In the genomic region with DNA sequence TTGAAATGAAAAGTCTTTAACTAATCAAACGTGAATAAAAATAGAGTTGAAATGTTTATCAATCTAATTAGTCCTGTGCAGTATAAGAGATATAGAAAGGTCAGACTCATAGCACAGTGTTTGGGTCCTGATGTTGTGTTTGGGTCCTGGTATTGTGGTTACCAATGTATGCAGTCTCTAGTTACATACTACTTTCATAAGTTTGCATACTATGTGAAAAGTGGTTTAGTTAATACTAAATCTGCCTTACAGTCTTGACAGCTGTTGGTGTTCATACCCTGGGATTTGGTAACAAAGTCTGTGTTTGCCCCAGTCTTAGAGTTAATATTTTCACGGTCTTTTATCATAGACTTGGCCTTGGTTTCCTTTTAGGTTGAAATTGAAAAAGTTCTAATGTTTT, we compare ENCODE assay signal across 33 cellular contexts. TPM values are rescaled to one million over a fixed set of nuclear protein-coding genes. Genes with fewer than 3 reads are reported as not detected.
DNase-seq lines count a peak whose midpoint lies in the region; ATAC-seq and TF ChIP-seq lines count a peak whose summit lies in the region.
"Had no signal": no experiment of that assay in that cellular context is flagged by ENCODE, and none has a peak within 500 bp of the region (broad histone marks: within the 10 kb centered on the region; RNA-seq: fewer than 3 reads in every experiment).

No MANE protein-coding gene starts in this region.

- DNase-seq in GM19238 (ENCODE audit: insufficient read length, low spot score): peak; percentile 13
- DNase-seq in mesothelial cell of epicardium (ENCODE audit: low spot score in 2 of 2, unreplicated experiment in 2 of 2): no peak
- DNase-seq in activated naive CD4-positive, alpha-beta T cell treated with anti-CD3 and anti-CD28 coated beads for 36 hours: no peak
- DNase-seq: activated CD4-positive, CD25-positive, alpha-beta regulatory T cell; activated gamma-delta T cell treated with Interleukin-2 at 50 U/mL for 16 hours; activated naive CD8-positive, alpha-beta T cell treated with anti-CD3 and anti-CD28 coated beads, Interleukin-2, amount 50 U/mL, for 24 hours; activated T-cell treated with anti-CD3 and anti-CD28 coated beads, Interleukin-2, amount 50 U/mL, for 24 hours; DMS153; effector memory CD8-positive, alpha-beta T cell; hypothalamus; Kasumi-1; lower lobe of right lung; naive thymus-derived CD8-positive, alpha-beta T cell; NCI-H1417 treated with DMSO at 0.1 percent for 48 hours; NCI-H226; NCI-H69; nucleus accumbens; PC-9; psoas muscle; SK-N-SH; stimulated activated CD4-positive, alpha-beta T cell treated with anti-CD3 and anti-CD28 coated beads, Interleukin-12 subunit alpha, Interleukin-12 subunit beta, amount 100 ng/mL, for 4 hours; stimulated activated CD4-positive, alpha-beta T cell treated with anti-CD3 and anti-CD28 coated beads, Interleukin-2, amount 100 ng/mL, for 48 hours; tibial artery had no signal

- peaks cover 3% of the 10 kb centered on the region for H3K4me1 Mint-ChIP-seq in mesothelial cell of epicardium
- H3K4me1 Mint-ChIP-seq in stimulated activated memory B cell treated with anti-CD40 and anti-IgM and Interleukin-4, amounts not matched to agents 10 μg/mL and 1 μg/mL and 100 μg/mL, for 72 hours: no peaks in the 10 kb centered on the region
- H3K4me1 Mint-ChIP-seq in activated naive CD4-positive, alpha-beta T cell treated with anti-CD3 and anti-CD28 coated beads for 36 hours (ENCODE audit: low read depth): no peaks in the 10 kb centered on the region
- H3K4me1 Mint-ChIP-seq: activated naive CD8-positive, alpha-beta T cell treated with anti-CD3 and anti-CD28 coated beads, Interleukin-2, amount 50 U/mL, for 24 hours; naive thymus-derived CD8-positive, alpha-beta T cell had no signal

- H3K9me3 ChIP-seq in neutrophil: no peaks in the 10 kb centered on the region
- H3K9me3 ChIP-seq: lower lobe of right lung, psoas muscle, SK-N-SH, tibial artery had no signal

- H3K27me3 Mint-ChIP-seq in mesothelial cell of epicardium (ENCODE audit: low read depth): no peaks in the 10 kb centered on the region
- no peaks in the 10 kb centered on the region for H3K27me3 Mint-ChIP-seq in stimulated activated memory B cell treated with anti-CD40 and anti-IgM and Interleukin-4, amounts not matched to agents 10 μg/mL and 1 μg/mL and 100 μg/mL, for 72 hours
- no peaks in the 10 kb centered on the region for H3K27me3 Mint-ChIP-seq in activated naive CD4-positive, alpha-beta T cell treated with anti-CD3 and anti-CD28 coated beads for 36 hours (ENCODE audit: low read depth)
- H3K27me3 Mint-ChIP-seq: activated naive CD8-positive, alpha-beta T cell treated with anti-CD3 and anti-CD28 coated beads, Interleukin-2, amount 50 U/mL, for 24 hours; activated T-cell treated with anti-CD3 and anti-CD28 coated beads, Interleukin-2, amount 50 U/mL, for 24 hours; effector memory CD8-positive, alpha-beta T cell; naive thymus-derived CD8-positive, alpha-beta T cell had no signal

- no peak overlapping the region for H3K4me3 ChIP-seq in neutrophil (ENCODE audit: low read depth in 1 of 2, low read length in 1 of 2)
- H3K4me3 ChIP-seq: coronary artery, GM12878, lower lobe of right lung, PC-9, psoas muscle, tibial artery had no signal

- intact Hi-C loops in activated naive CD4-positive, alpha-beta T cell treated with anti-CD3 and anti-CD28 coated beads for 36 hours (cut with micrococcal nuclease): no loop called here

- H3K27ac ChIP-seq in neutrophil: peak overlapping the region; percentile 83
- H3K27ac ChIP-seq: coronary artery, lower lobe of right lung, PC-9, psoas muscle, tibial artery had no signal

- ATAC-seq in GM21786 (IDR thresholded peaks at IDR 0.05; ENCODE audit: unreplicated experiment): peak; percentile 66
- ATAC-seq in HG03097 (IDR thresholded peaks at IDR 0.05; ENCODE audit: low FRiP score, unreplicated experiment): peak; percentile 94
- no peak for ATAC-seq in stimulated activated memory B cell treated with anti-CD40 and anti-IgM and Interleukin-4, amounts not matched to agents 10 μg/mL and 1 μg/mL and 100 μg/mL, for 72 hours
- ATAC-seq: activated naive CD8-positive, alpha-beta T cell treated with anti-CD3 and anti-CD28 coated beads, Interleukin-2, amount 50 U/mL, for 24 hours; effector memory CD8-positive, alpha-beta T cell; GM12878; HepG2; lower lobe of right lung; naive thymus-derived CD8-positive, alpha-beta T cell; psoas muscle; Right ventricle myocardium inferior; sciatic nerve had no signal

- TF ChIP-seq CTCF in neutrophil (IDR thresholded peaks at IDR 0.05) (no peak), mesothelial cell of epicardium (IDR thresholded peaks at IDR 0.05; ENCODE audit: unreplicated experiment) (no peak)

- CTCF ChIA-PET in activated naive CD4-positive, alpha-beta T cell treated with anti-CD3 and anti-CD28 coated beads for 36 hours (lab: Charles Lee): no interaction called here

- H3K27me3 ChIP-seq in neutrophil: no peaks in the 10 kb centered on the region
- H3K27me3 ChIP-seq: tibial artery had no signal

- H3K4me3 Mint-ChIP-seq in mesothelial cell of epicardium: no peak overlapping the region
- H3K4me3 Mint-ChIP-seq in stimulated activated memory B cell treated with anti-CD40 and anti-IgM and Interleukin-4, amounts not matched to agents 10 μg/mL and 1 μg/mL and 100 μg/mL, for 72 hours: no peak overlapping the region
- no peak overlapping the region for H3K4me3 Mint-ChIP-seq in activated naive CD4-positive, alpha-beta T cell treated with anti-CD3 and anti-CD28 coated beads for 36 hours
- H3K4me3 Mint-ChIP-seq: activated naive CD8-positive, alpha-beta T cell treated with anti-CD3 and anti-CD28 coated beads, Interleukin-2, amount 50 U/mL, for 24 hours; activated T-cell treated with anti-CD3 and anti-CD28 coated beads, Interleukin-2, amount 50 U/mL, for 24 hours; effector memory CD8-positive, alpha-beta T cell; naive thymus-derived CD8-positive, alpha-beta T cell; T-helper 1 cell treated with Interleukin-12 subunit alpha and Interleukin-12 subunit beta and Interleukin-4 antibody, amounts not matched to agents 30 μg/mL and 1 μg/mL, for 36 hours had no signal

- H3K36me3 Mint-ChIP-seq in mesothelial cell of epicardium: peaks cover 11% of the 10 kb centered on the region
- H3K36me3 Mint-ChIP-seq in stimulated activated memory B cell treated with anti-CD40 and anti-IgM and Interleukin-4, amounts not matched to agents 10 μg/mL and 1 μg/mL and 100 μg/mL, for 72 hours: peaks cover 6% of the 10 kb centered on the region
- peaks cover 45% of the 10 kb centered on the region for H3K36me3 Mint-ChIP-seq in activated naive CD4-positive, alpha-beta T cell treated with anti-CD3 and anti-CD28 coated beads for 36 hours (ENCODE audit: low read depth)
- H3K36me3 Mint-ChIP-seq: naive thymus-derived CD8-positive, alpha-beta T cell had no signal

- H3K36me3 ChIP-seq in neutrophil: no peaks in the 10 kb centered on the region
- H3K36me3 ChIP-seq: lower lobe of right lung, tibial artery had no signal

- H3K27ac Mint-ChIP-seq in mesothelial cell of epicardium: no peak overlapping the region
- no peak overlapping the region for H3K27ac Mint-ChIP-seq in stimulated activated memory B cell treated with anti-CD40 and anti-IgM and Interleukin-4, amounts not matched to agents 10 μg/mL and 1 μg/mL and 100 μg/mL, for 72 hours
- H3K27ac Mint-ChIP-seq in activated naive CD4-positive, alpha-beta T cell treated with anti-CD3 and anti-CD28 coated beads for 36 hours: no peak overlapping the region
- H3K27ac Mint-ChIP-seq: activated naive CD8-positive, alpha-beta T cell treated with anti-CD3 and anti-CD28 coated beads, Interleukin-2, amount 50 U/mL, for 24 hours; activated T-cell treated with anti-CD3 and anti-CD28 coated beads, Interleukin-2, amount 50 U/mL, for 24 hours; effector memory CD8-positive, alpha-beta T cell; naive thymus-derived CD8-positive, alpha-beta T cell; T-helper 1 cell treated with Interleukin-12 subunit alpha and Interleukin-12 subunit beta and Interleukin-4 antibody, amounts not matched to agents 30 μg/mL and 1 μg/mL, for 36 hours had no signal

- H3K4me1 ChIP-seq in neutrophil (ENCODE audit: control insufficient read depth in 1 of 2, insufficient read depth in 1 of 2, low read depth in 1 of 2, low read length in 1 of 2): peaks cover 23 to 41% of the 10 kb centered on the region in 2 experiments
- H3K4me1 ChIP-seq: lower lobe of right lung, psoas muscle, tibial artery had no signal

- H3K9me3 Mint-ChIP-seq in mesothelial cell of epicardium: no peaks in the 10 kb centered on the region
- no peaks in the 10 kb centered on the region for H3K9me3 Mint-ChIP-seq in stimulated activated memory B cell treated with anti-CD40 and anti-IgM and Interleukin-4, amounts not matched to agents 10 μg/mL and 1 μg/mL and 100 μg/mL, for 72 hours
- H3K9me3 Mint-ChIP-seq in activated naive CD4-positive, alpha-beta T cell treated with anti-CD3 and anti-CD28 coated beads for 36 hours: no peaks in the 10 kb centered on the region
- H3K9me3 Mint-ChIP-seq: activated naive CD8-positive, alpha-beta T cell treated with anti-CD3 and anti-CD28 coated beads, Interleukin-2, amount 50 U/mL, for 24 hours; activated T-cell treated with anti-CD3 and anti-CD28 coated beads, Interleukin-2, amount 50 U/mL, for 24 hours; effector memory CD8-positive, alpha-beta T cell; naive thymus-derived CD8-positive, alpha-beta T cell; T-helper 1 cell treated with Interleukin-12 subunit alpha and Interleukin-12 subunit beta and Interleukin-4 antibody, amounts not matched to agents 30 μg/mL and 1 μg/mL, for 36 hours had no signal

RNA-seq across cellular contexts. Expression of a gene that starts 41.7 kb away (rescaled TPM):
- 10.6 to 11.3 TPM (median 10.7 TPM) in 3 replicates for total RNA-seq in mesothelial cell of epicardium
- total RNA-seq in activated naive CD4-positive, alpha-beta T cell treated with anti-CD3 and anti-CD28 coated beads for 36 hours: 10 to 100 TPM; 42.1 to 45.8 TPM

RNA-seq across cellular contexts. Expression of a gene that starts 41.9 kb away (rescaled TPM):
- total RNA-seq in mesothelial cell of epicardium: 35.8 to 41.4 TPM (median 36.4 TPM) in 3 replicates
- 10 to 100 TPM; 29.1 to 35.9 TPM for total RNA-seq in activated naive CD4-positive, alpha-beta T cell treated with anti-CD3 and anti-CD28 coated beads for 36 hours

RNA-seq across cellular contexts. Expression of a gene that starts 58.4 kb away (rescaled TPM):
- total RNA-seq in mesothelial cell of epicardium: 17.7 to 20.2 TPM (median 18.8 TPM) in 3 replicates
- total RNA-seq in activated naive CD4-positive, alpha-beta T cell treated with anti-CD3 and anti-CD28 coated beads for 36 hours: 10 to 100 TPM; 13.9 to 15.8 TPM
